ENCODE assay signal across 8 cellular contexts in the genomic region with DNA sequence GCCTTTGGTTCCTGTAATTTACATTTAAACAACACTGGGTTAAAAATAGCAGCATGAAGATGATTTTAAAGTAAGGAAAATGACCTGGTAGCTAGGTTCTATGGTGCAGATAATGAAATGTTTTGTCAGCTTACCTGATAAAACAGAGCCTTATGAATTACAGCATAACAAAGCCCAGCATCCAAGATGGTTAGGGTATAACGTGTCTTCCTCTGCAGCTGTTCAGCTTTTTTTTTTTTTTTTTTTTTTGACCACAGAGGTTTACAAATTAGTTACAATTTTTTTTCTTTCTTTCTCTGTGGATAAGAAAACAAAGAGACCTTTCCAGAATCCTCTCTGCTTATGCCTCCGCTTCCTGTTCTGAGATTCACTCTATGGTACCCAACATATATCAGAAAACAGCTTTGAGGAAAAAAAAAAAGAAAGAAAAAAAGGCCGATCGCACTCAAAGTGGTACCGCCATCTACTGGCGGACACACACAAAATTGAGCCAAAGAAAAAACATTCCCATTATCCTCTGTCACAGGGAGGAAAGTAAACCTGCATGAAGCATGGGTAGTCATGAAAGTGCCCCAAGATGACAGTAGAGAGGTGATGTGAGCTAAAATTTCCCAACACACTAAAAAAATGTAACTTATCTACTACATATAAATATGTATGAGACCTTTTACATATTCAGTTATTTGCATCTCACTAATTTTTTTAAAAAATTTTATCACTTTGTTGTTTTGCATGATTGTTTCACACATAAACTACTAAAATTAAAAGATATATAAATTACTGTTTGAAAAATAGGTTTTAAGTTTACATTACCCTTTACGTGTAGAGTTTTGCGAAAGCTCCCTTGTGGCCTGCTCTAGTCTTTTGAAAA. TPM values are rescaled to one million over a fixed set of nuclear protein-coding genes. Genes with fewer than 3 reads are reported as not detected.
A peak's percentile ranks its signal among the peaks of the same experiment; 100 is the strongest.
DNase-seq lines count a peak whose midpoint lies in the region; ATAC-seq, FAIRE-seq and TF ChIP-seq lines count a peak whose summit lies in the region.

A gene (minus strand): TSS at position 362 of the 871 bp plus-strand sequence. CDS start 27,656 bp downstream, outside the sequence.

- peak within 1 kb of the TSS; percentile 49 for H3K4me2 ChIP-seq in astrocyte (ENCODE audit: low read length)

- no peaks in the 10 kb centered on the region for H3K79me2 ChIP-seq in astrocyte (ENCODE audit: insufficient read depth, low read length)

- H3K9ac ChIP-seq in astrocyte (ENCODE audit: low read length): no peak within 1 kb of the TSS

- no peaks in the 10 kb centered on the region for H3K4me1 ChIP-seq in astrocyte (ENCODE audit: insufficient read depth, low read length)
- no peaks in the 10 kb centered on the region for H3K4me1 ChIP-seq in testis

- H3K9me3 ChIP-seq in astrocyte (ENCODE audit: insufficient read depth, low read depth, low read length) (no peaks in the 10 kb centered on the region), testis (no peaks in the 10 kb centered on the region)

- peak; percentile 80 for TF ChIP-seq CTCF in astrocyte (IDR thresholded peaks at IDR 0.05; ENCODE audit: insufficient read depth, low read depth, low read length)
- peak; percentile 37 to 74 (median 46) for TF ChIP-seq CTCF in testis (IDR thresholded peaks at IDR 0.05)

- FAIRE-seq in astrocyte (lab: Jason Lieb, UNC) (peak; percentile 56), islet of Langerhans (lab: Jason Lieb, UNC) (peak; percentile 99)

- no peak for TF ChIP-seq POLR2A in testis (IDR thresholded peaks at IDR 0.05)

- no peaks in the 10 kb centered on the region for H4K20me1 ChIP-seq in astrocyte (ENCODE audit: insufficient read depth, low read length)

- WGBS in testis, 2 donors: 16 to 28% methylated on average over 8 of the region's 8 CpGs

- H3K36me3 ChIP-seq in astrocyte (ENCODE audit: insufficient read depth, low read length): no peaks in the 10 kb centered on the region
- H3K36me3 ChIP-seq in testis (ENCODE audit: low read depth, missing control alignments): no peaks in the 10 kb centered on the region

- no peak within 1 kb of the TSS for H3K27ac Mint-ChIP-seq in astrocyte (ENCODE audit: unreplicated experiment)
- no peak within 1 kb of the TSS for H3K27ac Mint-ChIP-seq in effector memory CD8-positive, alpha-beta T cell

- H3K36me3 Mint-ChIP-seq in astrocyte (ENCODE audit: low read depth, unreplicated experiment): no peaks in the 10 kb centered on the region
- no peaks in the 10 kb centered on the region for H3K36me3 Mint-ChIP-seq in effector memory CD8-positive, alpha-beta T cell (ENCODE audit: insufficient read depth)

- no peaks in the 10 kb centered on the region for H3K9me3 Mint-ChIP-seq in astrocyte (ENCODE audit: unreplicated experiment)
- H3K9me3 Mint-ChIP-seq in effector memory CD8-positive, alpha-beta T cell: no peaks in the 10 kb centered on the region

- H3K4me3 Mint-ChIP-seq in astrocyte (ENCODE audit: unreplicated experiment): no peak within 1 kb of the TSS
- no peak within 1 kb of the TSS for H3K4me3 Mint-ChIP-seq in effector memory CD8-positive, alpha-beta T cell

- no peak within 1 kb of the TSS for H3K27ac ChIP-seq in astrocyte (ENCODE audit: low read depth, low read length)
- H3K27ac ChIP-seq in testis: no peak within 1 kb of the TSS

- peak; percentile 73 for ATAC-seq in GM18873 (IDR thresholded peaks at IDR 0.05; ENCODE audit: low FRiP score, unreplicated experiment)
- peak; percentile 67 for ATAC-seq in HG03342 (IDR thresholded peaks at IDR 0.05; ENCODE audit: unreplicated experiment)
- no peak for ATAC-seq in effector memory CD8-positive, alpha-beta T cell (replicated peaks)

- H2AFZ ChIP-seq in astrocyte (ENCODE audit: low read depth, low read length): peak within 1 kb of the TSS; percentile 9

- no peaks in the 10 kb centered on the region for H3K4me1 Mint-ChIP-seq in astrocyte (ENCODE audit: low read depth, unreplicated experiment)
- no peaks in the 10 kb centered on the region for H3K4me1 Mint-ChIP-seq in effector memory CD8-positive, alpha-beta T cell (ENCODE audit: low read depth in 2 of 2)

- H3K27me3 Mint-ChIP-seq in astrocyte (ENCODE audit: low read depth, unreplicated experiment): no peaks in the 10 kb centered on the region
- H3K27me3 Mint-ChIP-seq in effector memory CD8-positive, alpha-beta T cell: no peaks in the 10 kb centered on the region

- H3K27me3 ChIP-seq in astrocyte (ENCODE audit: insufficient read depth, low read length): no peaks in the 10 kb centered on the region
- no peaks in the 10 kb centered on the region for H3K27me3 ChIP-seq in testis

- H3K4me3 ChIP-seq in astrocyte (ENCODE audit: insufficient read depth, low read depth, low read length) (no peak within 1 kb of the TSS), testis (no peak within 1 kb of the TSS)

- DNase-seq in COR-L47 (lab: John Stamatoyannopoulos, UW) (peak; percentile 75), NCI-H2227 treated with DMSO at 0.1 percent for 48 hours (lab: John Stamatoyannopoulos, UW) (peak; percentile 92), astrocyte (ENCODE audit: low read depth) (peak; percentile 33), testis (peak; percentile 47)
- DNase-seq in effector memory CD8-positive, alpha-beta T cell: no peak

- intact Hi-C loops in testis (cut with DNase I; ENCODE audit: low total_unique reads): loop anchor here (10.0 kb wide), 1 partner anchor 189 kb away; no protein-coding TSS in a partner anchor

RNA-seq across cellular contexts. Expression of the gene that starts here (rescaled TPM):
- total RNA-seq in astrocyte (1.4 and 2.1 TPM in 2 replicates), testis (1 to 10 TPM; 3.7 to 6.9 TPM)
- 6.3 TPM for polyA plus RNA-seq in testis (ENCODE audit: insufficient read depth, low read depth, low replicate concordance)

Comparison
In these comparisons a context has a peak if more than half of its experiments do, and no peak if none do; other contexts are left out.
1. DNase-seq: peak in COR-L47 (single experiment), NCI-H2227 treated with DMSO at 0.1 percent for 48 hours (single experiment), astrocyte (single experiment) and testis (single experiment); none in effector memory CD8-positive, alpha-beta T cell (0 of 3).